In genomic region chr20:59560588-59561227, GRCh38 we compare ENCODE assay signal across 7 cellular contexts. TPM values are rescaled to one million over a fixed set of nuclear protein-coding genes. Genes with fewer than 3 reads are reported as not detected.
DNase-seq lines count a peak whose midpoint lies in the region; ATAC-seq, FAIRE-seq and TF ChIP-seq lines count a peak whose summit lies in the region.

No MANE protein-coding gene starts in this region.

- H3K27me3 ChIP-seq in psoas muscle (ENCODE audit: insufficient read depth in 3 of 3, low read length in 2 of 3): peaks cover 0 to 9% (median 0%) of the 10 kb centered on the region in 3 donors

- H3K9me3 ChIP-seq in psoas muscle: no peaks in the 10 kb centered on the region

- DNase-seq in GM12865 (ENCODE audit: low read depth) (peak; percentile 23), NCI-H1105 treated with DMSO at 0.1 percent for 48 hours (lab: John Stamatoyannopoulos, UW) (peak; percentile 46), psoas muscle (no peak), GDM1 (lab: John Stamatoyannopoulos, UW) (no peak), NCI-H510A treated with DMSO at 0.1 percent for 48 hours (lab: John Stamatoyannopoulos, UW) (no peak)
- DNase-seq in activated naive CD4-positive, alpha-beta T cell treated with anti-CD3 and anti-CD28 coated beads, Interleukin-2, amount 50 U/mL, for 72 hours (ENCODE audit: low spot score in 2 of 2): no peak

- no peaks in the 10 kb centered on the region for H3K36me3 ChIP-seq in psoas muscle (ENCODE audit: insufficient read depth in 1 of 2, low read depth in 1 of 2)

- H3K4me3 ChIP-seq in GM12865 (ENCODE audit: low read depth, low read length): no peak overlapping the region
- H3K4me3 ChIP-seq in psoas muscle: no peak overlapping the region

- no peak overlapping the region for H3K27ac ChIP-seq in psoas muscle

- intact Hi-C loops in psoas muscle (cut with DNase I): no loop called here

- no peak overlapping the region for H3K27ac Mint-ChIP-seq in activated naive CD4-positive, alpha-beta T cell treated with anti-CD3 and anti-CD28 coated beads, Interleukin-2, amount 50 U/mL, for 72 hours

- 36 to 43% (median 39%) methylated on average over 7 of the region's 7 CpGs for WGBS in psoas muscle, 3 donors

- H3K4me1 ChIP-seq in psoas muscle: no peaks in the 10 kb centered on the region

- ATAC-seq in psoas muscle: no peak
- no peak for ATAC-seq in activated naive CD4-positive, alpha-beta T cell treated with anti-CD3 and anti-CD28 coated beads, Interleukin-2, amount 50 U/mL, for 72 hours

- H3K36me3 Mint-ChIP-seq in activated naive CD4-positive, alpha-beta T cell treated with anti-CD3 and anti-CD28 coated beads, Interleukin-2, amount 50 U/mL, for 72 hours: no peaks in the 10 kb centered on the region

- FAIRE-seq in endometrium (lab: Jason Lieb, UNC): peak; percentile 67

- H3K9me3 Mint-ChIP-seq in activated naive CD4-positive, alpha-beta T cell treated with anti-CD3 and anti-CD28 coated beads, Interleukin-2, amount 50 U/mL, for 72 hours: no peaks in the 10 kb centered on the region

- TF ChIP-seq CTCF in GM12865 (IDR thresholded peaks at IDR 0.05; ENCODE audit: insufficient read depth, low read depth, low read length, missing control alignments) (peak; percentile 61), psoas muscle (IDR thresholded peaks at IDR 0.05) (peak; percentile 25)

RNA-seq across cellular contexts. Expression of gene PHACTR3, which starts 43.6 kb away (rescaled TPM):
- under 1 TPM in 2 of 4 donors, not detected in 2; 0.11 to 0.20 TPM for total RNA-seq in psoas muscle
- polyA plus RNA-seq in psoas muscle: under 1 TPM in 2 of 3 donors, not detected in 1; 0.10 to 0.46 TPM
- not detected for total RNA-seq in activated naive CD4-positive, alpha-beta T cell treated with anti-CD3 and anti-CD28 coated beads, Interleukin-2, amount 50 U/mL, for 72 hours

Comparison
In these comparisons a context has a peak if more than half of its experiments do, and no peak if none do; other contexts are left out.
1. DNase-seq: peak in GM12865 (single experiment) and NCI-H1105 treated with DMSO at 0.1 percent for 48 hours (single experiment); none in psoas muscle (0 of 2), GDM1 (single experiment), NCI-H510A treated with DMSO at 0.1 percent for 48 hours (single experiment) and activated naive CD4-positive, alpha-beta T cell treated with anti-CD3 and anti-CD28 coated beads, Interleukin-2, amount 50 U/mL, for 72 hours (0 of 2).